Comparison of ENCODE assay signal across 18 cellular contexts in genomic region chr14:102967506-102967795, GRCh38. TPM values are rescaled to one million over a fixed set of nuclear protein-coding genes. Genes with fewer than 3 reads are reported as not detected.
DNase-seq lines count a peak whose midpoint lies in the region; ATAC-seq, FAIRE-seq and TF ChIP-seq lines count a peak whose summit lies in the region.
"Had no signal": no experiment of that assay in that cellular context is flagged by ENCODE, and none has a peak within 500 bp of the region (broad histone marks: within the 10 kb centered on the region; RNA-seq: fewer than 3 reads in every experiment).

No MANE protein-coding gene starts in this region.

- H3K27ac ChIP-seq in layer of hippocampus (ENCODE audit: low read depth, low read length) (peak overlapping the region; percentile 72), aorta (ENCODE audit: low read depth in 1 of 2, low read length in 2 of 2) (no peak overlapping the region)
- H3K27ac ChIP-seq: A549 had no signal

- peaks cover 50% of the 10 kb centered on the region for H3K36me3 Mint-ChIP-seq in chondrocyte (ENCODE audit: low read depth)
- H3K36me3 Mint-ChIP-seq: CD8-positive, alpha-beta T cell had no signal

- WGBS in aorta, 2 donors: 90 to 91% methylated on average over 14 of the region's 14 CpGs

- no peaks in the 10 kb centered on the region for H3K4me1 ChIP-seq in aorta (ENCODE audit: control insufficient read depth in 1 of 2, insufficient read depth in 2 of 2, low read length in 2 of 2)
- H3K4me1 ChIP-seq: A549 had no signal

- no peak overlapping the region for H3K4me3 ChIP-seq in aorta (ENCODE audit: low read length in 2 of 2)
- H3K4me3 ChIP-seq: A549 had no signal

- DNase-seq in chondrocyte (ENCODE audit: low spot score) (peak; percentile 63), sciatic nerve (ENCODE audit: low spot score) (no peak), aorta (peak; percentile 22 to 49), D721Med (ENCODE audit: insufficient read length, low spot score) (no peak), GDM1 (lab: John Stamatoyannopoulos, UW) (no peak), dermis blood vessel endothelial cell (no peak)
- DNase-seq: CD8-positive, alpha-beta T cell; COR-L47; DND-41; GF-D8; HCEC 1CT; HFFc6 had no signal

- H3K4me1 Mint-ChIP-seq in chondrocyte (ENCODE audit: low read depth): no peaks in the 10 kb centered on the region

- H3K27me3 ChIP-seq in layer of hippocampus (ENCODE audit: control insufficient read depth, insufficient read depth, low read length): no peaks in the 10 kb centered on the region
- H3K27me3 ChIP-seq in aorta (ENCODE audit: control insufficient read depth in 1 of 2, insufficient read depth in 2 of 2, low read length in 1 of 2): no peaks in the 10 kb centered on the region

- no peak overlapping the region for H3K4me3 Mint-ChIP-seq in chondrocyte (ENCODE audit: unreplicated experiment)
- H3K4me3 Mint-ChIP-seq: CD14-positive monocyte; CD8-positive, alpha-beta T cell; HFFc6 had no signal

- H3K9me3 ChIP-seq in aorta (ENCODE audit: control insufficient read depth, low read length): no peaks in the 10 kb centered on the region
- H3K9me3 ChIP-seq: A549 had no signal

- H3K9me3 Mint-ChIP-seq in chondrocyte (ENCODE audit: low read depth): no peaks in the 10 kb centered on the region
- H3K9me3 Mint-ChIP-seq: CD8-positive, alpha-beta T cell; HFFc6 had no signal

- intact Hi-C loops in sciatic nerve (cut with DNase I) (no loop called here), aorta (cut with DNase I) (no loop called here)

- no peak for TF ChIP-seq CTCF in chondrocyte (IDR thresholded peaks at IDR 0.05)
- TF ChIP-seq CTCF in D721Med (IDR thresholded peaks at IDR 0.05; ENCODE audit: insufficient read depth, missing control alignments): no peak

- H3K27ac Mint-ChIP-seq in chondrocyte (ENCODE audit: unreplicated experiment): no peak overlapping the region
- H3K27ac Mint-ChIP-seq: CD14-positive monocyte; CD8-positive, alpha-beta T cell; HFFc6 had no signal

- no peak for FAIRE-seq in D721Med (lab: Jason Lieb, UNC)
- FAIRE-seq: A549 had no signal

- ATAC-seq in sciatic nerve: peak; percentile 38
- no peak for ATAC-seq in aorta (ENCODE audit: low FRiP score)
- no peak for ATAC-seq in GM18870 (IDR thresholded peaks at IDR 0.05; ENCODE audit: unreplicated experiment)
- ATAC-seq: A549; CD8-positive, alpha-beta T cell had no signal

- peaks cover 0 to 22% of the 10 kb centered on the region in 2 donors for H3K36me3 ChIP-seq in aorta (ENCODE audit: control insufficient read depth in 1 of 2, insufficient read depth in 2 of 2, low read length in 1 of 2)

- H3K27me3 Mint-ChIP-seq in chondrocyte (ENCODE audit: low read depth): no peaks in the 10 kb centered on the region

RNA-seq across cellular contexts. Expression of gene AMN, which starts 45.0 kb away (rescaled TPM):
- total RNA-seq in chondrocyte (0.30 to 0.38 TPM in 2 of 3 replicates, not detected in the other), sciatic nerve (0.40 TPM), aorta (under 1 TPM; 0.16 to 0.48 TPM), dermis blood vessel endothelial cell (0.19 TPM in 1 of 2 replicates, not detected in the other)
- polyA plus RNA-seq in aorta: 1 to 10 TPM in 1 of 2 donors, under 1 TPM in 1; 0.20 to 8.8 TPM
- total RNA-seq: H4, HFFc6, HT1080 had no signal
- polyA plus RNA-seq: CD14-positive monocyte had no signal

Comparison
In these comparisons a context has a peak if more than half of its experiments do, and no peak if none do; other contexts are left out.
1. DNase-seq: peak in chondrocyte (single experiment) and aorta (2 of 2); none in sciatic nerve (single experiment), D721Med (single experiment), GDM1 (single experiment) and dermis blood vessel endothelial cell (single experiment).